1 cellular context compared by ENCODE assay signal in genomic region chr7:27140108-27140842, GRCh38.
TF ChIP-seq lines count a peak whose summit lies in the region.

No MANE protein-coding gene starts in this region.

TF ChIP-seq in H1, 55 proteins besides CTCF, POLR2A, EP300 and RAD21:
- TF ChIP-seq TCF12 (IDR thresholded peaks at IDR 0.05; ENCODE audit: low read depth, low read length) = no peak
- TF ChIP-seq EZH2 (IDR thresholded peaks at IDR 0.05; ENCODE audit: low read depth, low read length, severe bottlenecking) = peak; percentile 80
- TF ChIP-seq SUZ12 (IDR thresholded peaks at IDR 0.05; ENCODE audit: low read length) = peak; percentile 70
